In the genomic region with DNA sequence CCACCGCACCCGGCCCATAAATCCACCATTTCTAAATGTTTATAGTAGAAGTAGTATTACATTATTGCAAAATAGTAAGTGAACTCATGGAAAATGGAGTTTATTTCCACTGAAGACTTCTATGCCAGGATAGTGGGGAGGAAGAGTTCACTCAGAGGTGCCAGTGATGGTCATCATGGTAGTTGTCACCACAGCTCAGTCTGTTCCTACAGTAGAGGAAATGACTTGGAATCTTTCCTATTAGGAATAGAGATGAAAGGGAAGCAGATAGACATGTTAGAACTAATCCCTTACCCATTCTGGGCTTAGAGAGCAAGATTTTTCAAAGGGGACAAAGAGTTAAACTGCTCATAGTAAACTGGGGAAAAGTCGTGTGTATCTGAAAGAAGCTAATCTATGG, we compare ENCODE assay signal across 1 cellular context.
TF ChIP-seq lines count a peak whose summit lies in the region.

No MANE protein-coding gene starts in this region.

TF ChIP-seq in endothelial cell of umbilical vein, 7 proteins besides CTCF, POLR2A, EP300 and RAD21:
- TF ChIP-seq JUN (IDR thresholded peaks at IDR 0.05; ENCODE audit: borderline replicate concordance, insufficient read depth, insufficient read length, low read depth) (no peak), FOS (IDR thresholded peaks at IDR 0.05; ENCODE audit: borderline replicate concordance, insufficient read depth, low read length) (no peak), EZH2 (IDR thresholded peaks at IDR 0.05; ENCODE audit: borderline replicate concordance, low read depth, low read length, severe bottlenecking) (no peak), MYC (IDR thresholded peaks at IDR 0.05; ENCODE audit: low read depth, low read length) (no peak), POLR2AphosphoS5 (IDR thresholded peaks at IDR 0.05; ENCODE audit: insufficient read depth, low read depth, low read length) (no peak)
- TF ChIP-seq, protein P1, sequence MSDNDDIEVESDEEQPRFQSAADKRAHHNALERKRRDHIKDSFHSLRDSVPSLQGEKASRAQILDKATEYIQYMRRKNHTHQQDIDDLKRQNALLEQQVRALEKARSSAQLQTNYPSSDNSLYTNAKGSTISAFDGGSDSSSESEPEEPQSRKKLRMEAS (IDR thresholded peaks at IDR 0.05; ENCODE audit: insufficient read depth, insufficient read length) = no peak
